Comparison of ENCODE assay signal across 8 cellular contexts in genomic region chr12:32680787-32681186, GRCh38. TPM values are rescaled to one million over a fixed set of nuclear protein-coding genes. Genes with fewer than 3 reads are reported as not detected.
DNase-seq lines count a peak whose midpoint lies in the region; ATAC-seq, FAIRE-seq and TF ChIP-seq lines count a peak whose summit lies in the region.
"Had no signal": no experiment of that assay in that cellular context is flagged by ENCODE, and none has a peak within 500 bp of the region (broad histone marks: within the 10 kb centered on the region; RNA-seq: fewer than 3 reads in every experiment).

No MANE protein-coding gene starts in this region.

- H4K20me1 ChIP-seq in OCI-LY3 (ENCODE audit: insufficient read depth, low read length): peaks cover 14% of the 10 kb centered on the region

- H3K79me2 ChIP-seq in OCI-LY3 (ENCODE audit: low read length): peaks cover 63% of the 10 kb centered on the region

- H3K36me3 ChIP-seq in OCI-LY3 (replicated peaks; ENCODE audit: low read depth, low read length): peaks cover 5% of the 10 kb centered on the region
- H3K36me3 ChIP-seq in psoas muscle (ENCODE audit: insufficient read depth in 1 of 2, low read depth in 1 of 2): no peaks in the 10 kb centered on the region

- peak overlapping the region; percentile 85 for H3K4me3 ChIP-seq in GM12865 (ENCODE audit: low read depth, low read length)
- H3K4me3 ChIP-seq in OCI-LY3 (ENCODE audit: low read length): peak overlapping the region; percentile 89
- peak overlapping the region; percentile 100 for H3K4me3 ChIP-seq in psoas muscle

- no peak for ATAC-seq in psoas muscle
- ATAC-seq in GM21381 (IDR thresholded peaks at IDR 0.05; ENCODE audit: unreplicated experiment): no peak

- H3K9me3 ChIP-seq in OCI-LY3 (ENCODE audit: insufficient read depth, low read length): no peaks in the 10 kb centered on the region
- no peaks in the 10 kb centered on the region for H3K9me3 ChIP-seq in psoas muscle

- peak overlapping the region; percentile 73 for H3K4me2 ChIP-seq in OCI-LY3 (ENCODE audit: low read length)

- no peak for TF ChIP-seq CTCF in GM12865 (IDR thresholded peaks at IDR 0.05; ENCODE audit: insufficient read depth, low read depth, low read length, missing control alignments)
- no peak for TF ChIP-seq CTCF in OCI-LY3 (IDR thresholded peaks at IDR 0.05; ENCODE audit: low read depth, low read length)
- TF ChIP-seq CTCF in psoas muscle (IDR thresholded peaks at IDR 0.05): no peak

- H2AFZ ChIP-seq in OCI-LY3 (ENCODE audit: low read depth, low read length): no peak overlapping the region

- no peaks in the 10 kb centered on the region for H3K27me3 ChIP-seq in OCI-LY3 (ENCODE audit: low read depth, low read length)
- no peaks in the 10 kb centered on the region for H3K27me3 ChIP-seq in psoas muscle (ENCODE audit: insufficient read depth in 3 of 3, low read length in 2 of 3)

- intact Hi-C loops in psoas muscle (cut with DNase I): no loop called here

- DNase-seq in GM12865 (ENCODE audit: low read depth) (no peak), psoas muscle (no peak), DMS79 treated with DMSO at 0.1 percent for 48 hours (lab: John Stamatoyannopoulos, UW) (no peak), GF-D8 (lab: John Stamatoyannopoulos, UW) (no peak)
- DNase-seq: NCI-H2081 treated with DMSO at 0.1 percent for 48 hours had no signal

- no peak overlapping the region for H3K9ac ChIP-seq in OCI-LY3 (ENCODE audit: low read length)

- H3K4me1 ChIP-seq in OCI-LY3 (ENCODE audit: low read length) (peaks cover 14% of the 10 kb centered on the region), psoas muscle (peaks cover 13% of the 10 kb centered on the region)

- H3K27ac ChIP-seq in OCI-LY3 (ENCODE audit: low read length) (no peak overlapping the region), psoas muscle (peak overlapping the region; percentile 90)

- peak; percentile 58 for FAIRE-seq in endometrium (lab: Jason Lieb, UNC)

RNA-seq across cellular contexts. Expression of gene DNM1L, which starts 1.7 kb away (rescaled TPM):
- total RNA-seq in psoas muscle: 10 to 100 TPM; 32.3 to 62.9 (median 44.3) TPM
- 10 to 100 TPM; 29.3 to 62.6 (median 40.1) TPM for polyA plus RNA-seq in psoas muscle
